2 cellular contexts compared by ENCODE assay signal in genomic region chr1:35572296-35572695, GRCh38.
TF ChIP-seq lines count a peak whose summit lies in the region.

No MANE protein-coding gene starts in this region.

TF ChIP-seq in HepG2, 621 proteins besides CTCF, POLR2A, EP300 and RAD21:
- no peak for TF ChIP-seq HNRNPL (IDR thresholded peaks at IDR 0.05; ENCODE audit: low read depth, low read length)
- TF ChIP-seq, protein P1, sequence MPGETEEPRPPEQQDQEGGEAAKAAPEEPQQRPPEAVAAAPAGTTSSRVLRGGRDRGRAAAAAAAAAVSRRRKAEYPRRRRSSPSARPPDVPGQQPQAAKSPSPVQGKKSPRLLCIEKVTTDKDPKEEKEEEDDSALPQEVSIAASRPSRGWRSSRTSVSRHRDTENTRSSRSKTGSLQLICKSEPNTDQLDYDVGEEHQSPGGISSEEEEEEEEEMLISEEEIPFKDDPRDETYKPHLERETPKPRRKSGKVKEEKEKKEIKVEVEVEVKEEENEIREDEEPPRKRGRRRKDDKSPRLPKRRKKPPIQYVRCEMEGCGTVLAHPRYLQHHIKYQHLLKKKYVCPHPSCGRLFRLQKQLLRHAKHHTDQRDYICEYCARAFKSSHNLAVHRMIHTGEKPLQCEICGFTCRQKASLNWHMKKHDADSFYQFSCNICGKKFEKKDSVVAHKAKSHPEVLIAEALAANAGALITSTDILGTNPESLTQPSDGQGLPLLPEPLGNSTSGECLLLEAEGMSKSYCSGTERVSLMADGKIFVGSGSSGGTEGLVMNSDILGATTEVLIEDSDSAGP (CRISPR knock-in tag; IDR thresholded peaks at IDR 0.05; ENCODE audit: borderline replicate concordance) = no peak
- TF ChIP-seq ZKSCAN5 (CRISPR knock-in tag; IDR thresholded peaks at IDR 0.05) = no peak
- no peak for TF ChIP-seq TFAP4 (IDR thresholded peaks at IDR 0.05; ENCODE audit: borderline replicate concordance, low read depth)
- TF ChIP-seq DR1 (CRISPR knock-in tag; IDR thresholded peaks at IDR 0.05) = no peak
- no peak for TF ChIP-seq NR2F2 (IDR thresholded peaks at IDR 0.05; ENCODE audit: borderline replicate concordance, low read depth)
- no peak for TF ChIP-seq HNF4A (CRISPR knock-in tag; IDR thresholded peaks at IDR 0.05)
- no peak for TF ChIP-seq ZBTB42 (CRISPR knock-in tag; IDR thresholded peaks at IDR 0.05)
- TF ChIP-seq MATR3 (CRISPR knock-in tag; IDR thresholded peaks at IDR 0.05) = no peak
- no peak for TF ChIP-seq ZNF883 (CRISPR knock-in tag; IDR thresholded peaks at IDR 0.05; ENCODE audit: not compliant biosample characterization)
- TF ChIP-seq ZSCAN30 (CRISPR knock-in tag; IDR thresholded peaks at IDR 0.05) = no peak
- TF ChIP-seq, protein P2, sequence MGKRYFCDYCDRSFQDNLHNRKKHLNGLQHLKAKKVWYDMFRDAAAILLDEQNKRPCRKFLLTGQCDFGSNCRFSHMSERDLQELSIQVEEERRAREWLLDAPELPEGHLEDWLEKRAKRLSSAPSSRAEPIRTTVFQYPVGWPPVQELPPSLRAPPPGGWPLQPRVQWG (CRISPR knock-in tag; IDR thresholded peaks at IDR 0.05; ENCODE audit: borderline replicate concordance, low read depth) = no peak
- no peak for TF ChIP-seq CHD4 (IDR thresholded peaks at IDR 0.05; ENCODE audit: borderline replicate concordance, low read length)
- no peak for TF ChIP-seq CREB1 (IDR thresholded peaks at IDR 0.05)
- TF ChIP-seq CREB1 (CRISPR knock-in tag; IDR thresholded peaks at IDR 0.05) = no peak
- TF ChIP-seq CBX5 (CRISPR knock-in tag; IDR thresholded peaks at IDR 0.05; ENCODE audit: borderline replicate concordance) = no peak
- TF ChIP-seq JARID2 (CRISPR knock-in tag; IDR thresholded peaks at IDR 0.05; ENCODE audit: insufficient replicate concordance) = no peak
- no peak for TF ChIP-seq HDAC1 (CRISPR knock-in tag; IDR thresholded peaks at IDR 0.05)

TF ChIP-seq in K562, 482 proteins besides CTCF, POLR2A, EP300 and RAD21:
- TF ChIP-seq HLTF (IDR thresholded peaks at IDR 0.05) = no peak
- TF ChIP-seq TFAM (CRISPR knock-in tag; conservative IDR thresholded peaks at IDR 0.05) = no peak
- no peak for TF ChIP-seq ZHX1 (conservative IDR thresholded peaks at IDR 0.05; ENCODE audit: low read length)
- TF ChIP-seq, protein P3, sequence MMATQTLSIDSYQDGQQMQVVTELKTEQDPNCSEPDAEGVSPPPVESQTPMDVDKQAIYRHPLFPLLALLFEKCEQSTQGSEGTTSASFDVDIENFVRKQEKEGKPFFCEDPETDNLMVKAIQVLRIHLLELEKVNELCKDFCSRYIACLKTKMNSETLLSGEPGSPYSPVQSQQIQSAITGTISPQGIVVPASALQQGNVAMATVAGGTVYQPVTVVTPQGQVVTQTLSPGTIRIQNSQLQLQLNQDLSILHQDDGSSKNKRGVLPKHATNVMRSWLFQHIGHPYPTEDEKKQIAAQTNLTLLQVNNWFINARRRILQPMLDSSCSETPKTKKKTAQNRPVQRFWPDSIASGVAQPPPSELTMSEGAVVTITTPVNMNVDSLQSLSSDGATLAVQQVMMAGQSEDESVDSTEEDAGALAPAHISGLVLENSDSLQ (IDR thresholded peaks at IDR 0.05) = no peak
- TF ChIP-seq CREM (IDR thresholded peaks at IDR 0.05; ENCODE audit: low read depth) = no peak
- TF ChIP-seq ZNF23 (CRISPR knock-in tag; IDR thresholded peaks at IDR 0.05) = no peak
- no peak for TF ChIP-seq E2F3 (CRISPR knock-in tag; IDR thresholded peaks at IDR 0.05)
- no peak for TF ChIP-seq SIN3B (IDR thresholded peaks at IDR 0.05; ENCODE audit: low read depth)
- no peak for TF ChIP-seq KAT2B (IDR thresholded peaks at IDR 0.05; ENCODE audit: low read depth, low read length)
- TF ChIP-seq GATA2 (CRISPR knock-in tag; IDR thresholded peaks at IDR 0.05) = no peak
- TF ChIP-seq RHOXF2B (CRISPR knock-in tag; conservative IDR thresholded peaks at IDR 0.05) = no peak
- no peak for TF ChIP-seq ATF1 (CRISPR knock-in tag; IDR thresholded peaks at IDR 0.05)
- TF ChIP-seq ATF1 (tag; IDR thresholded peaks at IDR 0.05) = no peak
- no peak for TF ChIP-seq POLR2G (IDR thresholded peaks at IDR 0.05; ENCODE audit: low read depth, low read length)
- no peak for TF ChIP-seq CBFB (CRISPR knock-in tag; IDR thresholded peaks at IDR 0.05)
- TF ChIP-seq HBP1 (CRISPR knock-in tag; IDR thresholded peaks at IDR 0.05) = no peak
- TF ChIP-seq ARID2 (IDR thresholded peaks at IDR 0.05) = no peak
